Comparison of ENCODE assay signal across 9 cellular contexts in the genomic region with DNA sequence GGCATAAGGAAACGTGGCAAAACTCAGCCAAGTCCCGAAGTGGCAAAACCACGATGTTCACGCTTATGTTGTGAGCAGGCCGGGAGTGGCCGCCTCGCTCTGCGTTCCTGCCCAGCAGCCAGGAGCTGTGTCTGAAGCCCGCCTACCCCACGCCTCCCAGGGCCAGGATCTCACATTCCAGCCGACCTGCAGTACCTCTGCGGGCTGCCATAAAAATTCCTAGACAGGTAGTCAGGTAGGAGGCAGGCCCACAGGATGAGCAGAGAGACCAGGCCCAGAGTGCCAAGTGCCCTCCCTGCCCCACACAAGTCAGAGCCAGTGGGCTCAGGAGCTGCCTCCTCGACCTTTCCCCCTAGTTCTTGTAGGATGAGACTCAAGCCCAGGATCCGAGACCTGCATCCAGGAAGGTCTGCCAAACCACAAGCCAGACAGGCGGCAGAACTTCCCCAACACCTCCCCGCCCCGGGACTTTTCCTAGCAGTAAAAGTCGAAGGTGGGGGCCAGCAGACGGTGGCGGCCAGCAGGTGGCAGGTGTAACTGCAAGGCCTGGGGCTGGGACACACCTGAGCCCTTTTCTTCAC. TPM values are rescaled to one million over a fixed set of nuclear protein-coding genes. Genes with fewer than 3 reads are reported as not detected.
DNase-seq lines count a peak whose midpoint lies in the region; ATAC-seq and TF ChIP-seq lines count a peak whose summit lies in the region.
"Had no signal": no experiment of that assay in that cellular context is flagged by ENCODE, and none has a peak within 500 bp of the region (broad histone marks: within the 10 kb centered on the region; RNA-seq: fewer than 3 reads in every experiment).

No MANE protein-coding gene starts in this region.

- no peaks in the 10 kb centered on the region for H3K9me3 ChIP-seq in CD4-positive, alpha-beta T cell (ENCODE audit: control insufficient read depth, low read length)
- H3K9me3 ChIP-seq in breast epithelium (no peaks in the 10 kb centered on the region), mucosa of descending colon (no peaks in the 10 kb centered on the region), MG63 (no peaks in the 10 kb centered on the region), heart right ventricle (no peaks in the 10 kb centered on the region)

- H3K27ac ChIP-seq in CD4-positive, alpha-beta T cell (ENCODE audit: low read depth, low read length) = no peak overlapping the region
- H3K27ac ChIP-seq in breast epithelium (peak overlapping the region; percentile 68 to 81), heart right ventricle (no peak overlapping the region)

- H3K27me3 ChIP-seq in CD4-positive, alpha-beta T cell (ENCODE audit: control insufficient read depth, insufficient read depth, low read length) = no peaks in the 10 kb centered on the region
- H3K27me3 ChIP-seq in breast epithelium = no peaks in the 10 kb centered on the region
- H3K27me3 ChIP-seq in MG63 = no peaks in the 10 kb centered on the region
- H3K27me3 ChIP-seq in heart right ventricle = no peaks in the 10 kb centered on the region

- CTCF ChIA-PET in CD4-positive, alpha-beta T cell (lab: Charles Lee) = interaction anchor here (1.2 to 1.9 kb wide), 2 partner anchors 11 to 17 kb away, joined by 3 to 4 read pairs; partner anchors contain the start of gene PMEPA1

- no peak for DNase-seq in CD4-positive, alpha-beta T cell
- DNase-seq in breast epithelium (ENCODE audit: low spot score in 2 of 2) (peak; percentile 77 to 91), mucosa of descending colon (peak; percentile 84 to 88 (median 85)), MG63 (no peak), NCI-H1694 treated with DMSO at 0.1 percent for 48 hours (lab: John Stamatoyannopoulos, UW) (no peak), heart right ventricle (no peak)
- DNase-seq: left cardiac atrium had no signal

- H3K27me3 Mint-ChIP-seq in CD4-positive, alpha-beta T cell = no peaks in the 10 kb centered on the region

- no peak overlapping the region for H3K27ac Mint-ChIP-seq in CD4-positive, alpha-beta T cell

- H3K36me3 ChIP-seq in breast epithelium (no peaks in the 10 kb centered on the region), mucosa of descending colon (ENCODE audit: low read depth) (no peaks in the 10 kb centered on the region), MG63 (no peaks in the 10 kb centered on the region), heart right ventricle (peaks cover 0 to 5% (median 0%) of the 10 kb centered on the region in 9 donors)

- H3K9me3 Mint-ChIP-seq in CD4-positive, alpha-beta T cell = no peaks in the 10 kb centered on the region

- WGBS in heart right ventricle, 2 donors = 84 to 87% methylated on average over 20 of the region's 20 CpGs

- H3K4me1 ChIP-seq in breast epithelium = peaks cover 0 to 39% of the 10 kb centered on the region in 2 donors
- peaks cover 44% of the 10 kb centered on the region for H3K4me1 ChIP-seq in mucosa of descending colon (ENCODE audit: low read depth)
- peaks cover 15 to 97% (median 53%) of the 10 kb centered on the region in 9 donors for H3K4me1 ChIP-seq in heart right ventricle

- H3K4me3 Mint-ChIP-seq in CD4-positive, alpha-beta T cell = no peak overlapping the region

- intact Hi-C loops in CD4-positive, alpha-beta T cell (cut with DNase I, micrococcal nuclease) = no loop called here
- intact Hi-C loops in breast epithelium (cut with DNase I; ENCODE audit: low total_unique reads) = no loop called here
- intact Hi-C loops in mucosa of descending colon (cut with DNase I, micrococcal nuclease) = no loop called here
- intact Hi-C loops in heart right ventricle (cut with DNase I) = no loop called here

- no peak for ATAC-seq in CD4-positive, alpha-beta T cell (ENCODE audit: poor library complexity)
- peak; percentile 87 for ATAC-seq in mucosa of descending colon
- no peak for ATAC-seq in heart right ventricle
- no peak for ATAC-seq in HG03045 (IDR thresholded peaks at IDR 0.05; ENCODE audit: unreplicated experiment)

- POLR2A ChIA-PET in CD4-positive, alpha-beta T cell (lab: Charles Lee) = no interaction called here

- TF ChIP-seq POLR2A in breast epithelium (IDR thresholded peaks at IDR 0.05) = no peak

- H3K4me1 Mint-ChIP-seq in CD4-positive, alpha-beta T cell (ENCODE audit: low read depth) = peaks cover 4% of the 10 kb centered on the region

- H3K4me3 ChIP-seq in breast epithelium (peak overlapping the region in 1 of 3 donors; percentile 27), mucosa of descending colon (no peak overlapping the region), MG63 (no peak overlapping the region), heart right ventricle (no peak overlapping the region)

- no peaks in the 10 kb centered on the region for H3K36me3 Mint-ChIP-seq in CD4-positive, alpha-beta T cell (ENCODE audit: low read depth)

- TF ChIP-seq CTCF in CD4-positive, alpha-beta T cell (IDR thresholded peaks at IDR 0.05) = peak; percentile 20
- peak; percentile 58 for TF ChIP-seq CTCF in LNCAP (IDR thresholded peaks at IDR 0.05)
- peak; percentile 30 to 74 (median 54) for TF ChIP-seq CTCF in breast epithelium (IDR thresholded peaks at IDR 0.05)
- TF ChIP-seq CTCF in mucosa of descending colon (IDR thresholded peaks at IDR 0.05) = peak; percentile 59
- TF ChIP-seq CTCF in heart right ventricle (IDR thresholded peaks at IDR 0.05) = peak in 2 of 9 donors; percentile 11 to 12

RNA-seq across cellular contexts. Expression of gene PMEPA1, which starts 16.7 kb away (rescaled TPM):
- 10 to 100 TPM; 15.7 to 18.0 TPM for total RNA-seq in CD4-positive, alpha-beta T cell
- total RNA-seq in breast epithelium (10 to 100 TPM in 2 of 3 donors, 1 to 10 TPM in 1; 9.2 to 13.2 (median 13.1) TPM), mucosa of descending colon (10 to 100 TPM; 18.5 to 35.5 (median 23.5) TPM), heart right ventricle (10 to 100 TPM; 16.1 to 39.2 (median 30.4) TPM)
- 3.3 and 3.4 TPM in 2 replicates for total RNA-seq in MG63 (2014; rRNA removed; shearing (Covaris generic); ENCODE audit: low replicate concordance)
- polyA plus RNA-seq in heart right ventricle = 10 to 100 TPM; 10.5 to 81.8 TPM

Comparison
In these comparisons a context has a peak if more than half of its experiments do, and no peak if none do; other contexts are left out.
1. DNase-seq: peak in breast epithelium (2 of 2) and mucosa of descending colon (3 of 3); none in CD4-positive, alpha-beta T cell (0 of 10), MG63 (single experiment), NCI-H1694 treated with DMSO at 0.1 percent for 48 hours (single experiment) and heart right ventricle (0 of 2).
2. H3K27ac ChIP-seq: peak in breast epithelium (2 of 2); none in CD4-positive, alpha-beta T cell (single experiment) and heart right ventricle (0 of 10).